8 cellular contexts compared by ENCODE assay signal in the genomic region with DNA sequence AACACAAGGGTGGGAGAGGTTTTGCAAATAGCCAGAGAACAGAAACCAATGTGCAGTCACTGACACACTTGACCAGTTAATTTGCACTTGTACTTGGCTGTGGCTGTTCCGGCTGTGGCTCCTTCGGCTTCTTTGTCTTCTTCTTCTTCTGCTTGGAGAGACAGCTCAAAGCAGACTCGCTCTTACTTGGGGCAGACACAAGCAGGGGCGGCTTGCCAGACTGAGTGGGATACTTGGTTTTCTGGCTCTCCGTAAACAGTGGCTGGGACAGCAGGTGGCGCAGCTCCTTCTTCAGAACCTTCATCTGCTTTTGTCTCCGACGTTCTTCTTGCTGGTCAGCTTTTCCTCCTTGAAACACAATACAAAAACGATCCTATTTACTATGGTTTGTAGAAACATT. TPM values are rescaled to one million over a fixed set of nuclear protein-coding genes. Genes with fewer than 3 reads are reported as not detected.
DNase-seq lines count a peak whose midpoint lies in the region; TF ChIP-seq lines count a peak whose summit lies in the region.

No MANE protein-coding gene starts in this region.

- TF ChIP-seq CTCF in AG04449 (IDR thresholded peaks at IDR 0.05; ENCODE audit: insufficient read depth, low read length, missing control alignments), result peak; percentile 56
- TF ChIP-seq CTCF in cardiac fibroblast (IDR thresholded peaks at IDR 0.05; ENCODE audit: low read depth, low read length), result peak; percentile 51
- TF ChIP-seq CTCF in lower leg skin (IDR thresholded peaks at IDR 0.05), result no peak
- TF ChIP-seq CTCF in CD14-positive monocyte (IDR thresholded peaks at IDR 0.05), result no peak

- intact Hi-C loops in lower leg skin (cut with DNase I; ENCODE audit: low total_unique reads) (no loop called here), CD14-positive monocyte (cut with micrococcal nuclease) (no loop called here)

- no peaks in the 10 kb centered on the region for H3K27me3 Mint-ChIP-seq in CD14-positive monocyte (ENCODE audit: low read depth in 3 of 3)

- H3K27ac Mint-ChIP-seq in CD14-positive monocyte, result peak overlapping the region in 1 of 7 donors; percentile 68

- POLR2A ChIA-PET in AG04449 (lab: Yijun Ruan, JAX), result interaction anchor here (1.1 kb wide), 1 partner anchor 85 kb away, joined by 3 read pairs; no protein-coding TSS in a partner anchor

- TF ChIP-seq POLR2A in lower leg skin (IDR thresholded peaks at IDR 0.05), result no peak

- H3K4me3 ChIP-seq in AG04449 (ENCODE audit: low read depth, low read length) (no peak overlapping the region), cardiac fibroblast (replicated peaks in 1 of 2; ENCODE audit: low read depth in 2 of 2, low read length in 2 of 2) (no peak overlapping the region), lower leg skin (ENCODE audit: low read depth, poor library complexity, severe bottlenecking) (no peak overlapping the region), MG63 (no peak overlapping the region)

- DNase-seq in AG04449 (ENCODE audit: low read depth, low spot score) (no peak), HT1080 (ENCODE audit: low read depth) (peak; percentile 23), cardiac fibroblast (ENCODE audit: low read depth in 2 of 2) (peak; percentile 56 to 69), lower leg skin (ENCODE audit: low spot score in 2 of 2) (peak; percentile 13 to 73), NCI-H187 (lab: John Stamatoyannopoulos, UW) (no peak), CD14-positive monocyte (ENCODE audit: low spot score) (no peak), NOMO-1 (lab: John Stamatoyannopoulos, UW; ENCODE audit: unreplicated experiment in 2 of 2) (no peak), MG63 (no peak)

- H3K4me3 Mint-ChIP-seq in CD14-positive monocyte, result no peak overlapping the region

- no peaks in the 10 kb centered on the region for H3K4me1 Mint-ChIP-seq in CD14-positive monocyte

- no peaks in the 10 kb centered on the region for H3K9me3 ChIP-seq in MG63

- CTCF ChIA-PET in AG04449 (lab: Yijun Ruan, JAX), result interaction anchor here (0.6 to 11.3 kb wide), 12 partner anchors 10 to 133 kb away, joined by 3 to 143 read pairs (median 6); no protein-coding TSS in a partner anchor

- H3K36me3 Mint-ChIP-seq in CD14-positive monocyte, result peaks cover 82 to 94% of the 10 kb centered on the region in 2 donors

- H3K36me3 ChIP-seq in MG63, result peaks cover 13% of the 10 kb centered on the region

- H3K27me3 ChIP-seq in MG63, result no peaks in the 10 kb centered on the region

- 68 to 72% methylated on average over 9 of the region's 9 CpGs for WGBS in lower leg skin, 2 donors

- H3K9me3 Mint-ChIP-seq in CD14-positive monocyte, result no peaks in the 10 kb centered on the region

RNA-seq across cellular contexts. Expression of a gene that starts 25.0 kb away (rescaled TPM):
- 2.8 TPM in 2 replicates for total RNA-seq in HT1080 (2014; rRNA removed; shearing (Covaris generic))
- 3.5 and 5.6 TPM in 2 replicates for polyA plus RNA-seq in HT1080 (2015; cell fraction: cytosol; rRNA removed)
- polyA plus RNA-seq in HT1080 (2015; cell fraction: nucleus; rRNA removed), result 3.9 and 4.1 TPM in 2 replicates
- total RNA-seq in lower leg skin, result 10 to 100 TPM; 12.6 to 25.0 (median 21.5) TPM
- polyA plus RNA-seq in CD14-positive monocyte, result under 1 TPM; 0.28 to 0.95 TPM
- 0.63 and 1.2 TPM in 2 replicates for total RNA-seq in MG63 (2014; rRNA removed; shearing (Covaris generic); ENCODE audit: low replicate concordance)

RNA-seq across cellular contexts. Expression of a gene that starts 29.9 kb away (rescaled TPM):
- 180 and 197 TPM in 2 replicates for total RNA-seq in HT1080 (2014; rRNA removed; shearing (Covaris generic))
- polyA plus RNA-seq in HT1080 (2015; cell fraction: cytosol; rRNA removed), result 127 and 133 TPM in 2 replicates
- polyA plus RNA-seq in HT1080 (2015; cell fraction: nucleus; rRNA removed), result 263 and 283 TPM in 2 replicates
- 100 to 1,000 TPM in 3 of 4 donors, 10 to 100 TPM in 1; 91.7 to 132 (median 102) TPM for total RNA-seq in lower leg skin
- 10 to 100 TPM; 51.2 to 53.8 TPM for polyA plus RNA-seq in CD14-positive monocyte
- total RNA-seq in MG63 (2014; rRNA removed; shearing (Covaris generic); ENCODE audit: low replicate concordance), result 83.6 and 92.6 TPM in 2 replicates

RNA-seq across cellular contexts. Expression of a gene that starts 30.0 kb away (rescaled TPM):
- total RNA-seq in HT1080 (2014; rRNA removed; shearing (Covaris generic)), result 15.4 and 21.2 TPM in 2 replicates
- polyA plus RNA-seq in HT1080 (2015; cell fraction: cytosol; rRNA removed), result 13.6 and 18.0 TPM in 2 replicates
- 7.6 and 12.0 TPM in 2 replicates for polyA plus RNA-seq in HT1080 (2015; cell fraction: nucleus; rRNA removed)
- 10 to 100 TPM in 2 of 4 donors, 1 to 10 TPM in 2; 6.2 to 22.6 (median 10.3) TPM for total RNA-seq in lower leg skin
- polyA plus RNA-seq in CD14-positive monocyte, result 1 to 10 TPM; 2.1 to 2.2 TPM
- 1.5 and 16.5 TPM in 2 replicates for total RNA-seq in MG63 (2014; rRNA removed; shearing (Covaris generic); ENCODE audit: low replicate concordance)

RNA-seq across cellular contexts. Expression of a gene that starts 54.0 kb away (rescaled TPM):
- total RNA-seq in HT1080 (2014; rRNA removed; shearing (Covaris generic)), result not detected in 2 replicates
- polyA plus RNA-seq in HT1080 (2015; cell fraction: cytosol; rRNA removed), result not detected in 2 replicates
- polyA plus RNA-seq in HT1080 (2015; cell fraction: nucleus; rRNA removed), result not detected in 2 replicates
- not detected for total RNA-seq in lower leg skin
- not detected for polyA plus RNA-seq in CD14-positive monocyte
- total RNA-seq in MG63 (2014; rRNA removed; shearing (Covaris generic); ENCODE audit: low replicate concordance), result not detected in 2 replicates

RNA-seq across cellular contexts. Expression of a gene that starts 59.4 kb away (rescaled TPM):
- total RNA-seq in HT1080 (2014; rRNA removed; shearing (Covaris generic)), result 6.2 and 8.4 TPM in 2 replicates
- polyA plus RNA-seq in HT1080 (2015; cell fraction: cytosol; rRNA removed), result 49.3 and 51.2 TPM in 2 replicates
- 33.0 and 35.4 TPM in 2 replicates for polyA plus RNA-seq in HT1080 (2015; cell fraction: nucleus; rRNA removed)
- total RNA-seq in lower leg skin, result 100 to 1,000 TPM in 2 of 4 donors, 10 to 100 TPM in 2; 70.2 to 133 (median 109) TPM
- polyA plus RNA-seq in CD14-positive monocyte, result 1 to 10 TPM; 3.3 to 3.9 TPM
- total RNA-seq in MG63 (2014; rRNA removed; shearing (Covaris generic); ENCODE audit: low replicate concordance), result 57.0 and 109 TPM in 2 replicates

Comparison
In these comparisons a context has a peak if more than half of its experiments do, and no peak if none do; other contexts are left out.
1. DNase-seq: peak in HT1080 (single experiment), cardiac fibroblast (2 of 2) and lower leg skin (2 of 2); none in AG04449 (single experiment), NCI-H187 (0 of 2), CD14-positive monocyte (single experiment), NOMO-1 (0 of 2) and MG63 (single experiment).
2. CTCF ChIP-seq: peak in AG04449 (single experiment) and cardiac fibroblast (single experiment); none in lower leg skin (0 of 3) and CD14-positive monocyte (single experiment).